Comparison of ENCODE assay signal across 10 cellular contexts in genomic region chr3:161413127-161413854, GRCh38. TPM values are rescaled to one million over a fixed set of nuclear protein-coding genes. Genes with fewer than 3 reads are reported as not detected.
DNase-seq lines count a peak whose midpoint lies in the region; ATAC-seq and TF ChIP-seq lines count a peak whose summit lies in the region.
"Had no signal": no experiment of that assay in that cellular context is flagged by ENCODE, and none has a peak within 500 bp of the region (broad histone marks: within the 10 kb centered on the region; RNA-seq: fewer than 3 reads in every experiment).

No MANE protein-coding gene starts in this region.

- no peak overlapping the region for H3K4me3 Mint-ChIP-seq in osteocyte (ENCODE audit: unreplicated experiment)
- H3K4me3 Mint-ChIP-seq in activated T-cell treated with anti-CD3 and anti-CD28 coated beads, Interleukin-2, amount 50 U/mL, for 72 hours: no peak overlapping the region
- H3K4me3 Mint-ChIP-seq: activated naive CD8-positive, alpha-beta T cell treated with anti-CD3 and anti-CD28 coated beads, Interleukin-2, amount 10 ng/mL, durations not matched to agents 7 days and 5 days had no signal

- peak overlapping the region; percentile 56 for H3K27ac Mint-ChIP-seq in osteocyte (ENCODE audit: unreplicated experiment)
- H3K27ac Mint-ChIP-seq in activated T-cell treated with anti-CD3 and anti-CD28 coated beads, Interleukin-2, amount 50 U/mL, for 72 hours: no peak overlapping the region
- H3K27ac Mint-ChIP-seq: activated naive CD8-positive, alpha-beta T cell treated with anti-CD3 and anti-CD28 coated beads, Interleukin-2, amount 10 ng/mL, durations not matched to agents 7 days and 5 days had no signal

- TF ChIP-seq CTCF in dorsolateral prefrontal cortex (IDR thresholded peaks at IDR 0.05 in 54 of 56, conservative IDR thresholded peaks at IDR 0.05 in 2 of 56; ENCODE audit: low read depth in 1 of 56, partially characterized antibody in 56 of 56): no peak
- peak; percentile 36 for TF ChIP-seq CTCF in osteocyte (IDR thresholded peaks at IDR 0.05)
- TF ChIP-seq CTCF in PC-9 (conservative IDR thresholded peaks at IDR 0.05): no peak

- ATAC-seq in GM19328 (IDR thresholded peaks at IDR 0.05; ENCODE audit: unreplicated experiment): peak; percentile 30
- no peak for ATAC-seq in activated T-cell treated with anti-CD3 and anti-CD28 coated beads, Interleukin-2, amount 50 U/mL, for 72 hours (replicated peaks in 1 of 2)

- H3K36me3 ChIP-seq in PC-9 (ENCODE audit: low read depth): no peaks in the 10 kb centered on the region
- H3K36me3 ChIP-seq: SJSA1 had no signal

- no peaks in the 10 kb centered on the region for H3K27me3 ChIP-seq in dorsolateral prefrontal cortex
- H3K27me3 ChIP-seq in PC-9 (ENCODE audit: insufficient read depth, low read depth): no peaks in the 10 kb centered on the region
- H3K27me3 ChIP-seq: SJSA1 had no signal

- H3K9me2 ChIP-seq in PC-9 (ENCODE audit: insufficient read depth): no peaks in the 10 kb centered on the region

- H3K9me3 ChIP-seq in PC-9 (ENCODE audit: insufficient read depth, low read depth): peaks cover 36% of the 10 kb centered on the region
- H3K9me3 ChIP-seq: SJSA1 had no signal

- intact Hi-C loops in dorsolateral prefrontal cortex (cut with DNase I) (no loop called here), PC-9 (cut with micrococcal nuclease; ENCODE audit: unreplicated experiment) (loop anchor here (5.0 kb wide), 1 partner anchor 966 kb away; the partner anchor contains the start of gene TRIM59)

- H3K27me3 Mint-ChIP-seq in osteocyte (ENCODE audit: unreplicated experiment): no peaks in the 10 kb centered on the region
- peaks cover 16% of the 10 kb centered on the region for H3K27me3 Mint-ChIP-seq in activated T-cell treated with anti-CD3 and anti-CD28 coated beads, Interleukin-2, amount 50 U/mL, for 72 hours (ENCODE audit: low read depth)

- peaks cover 42% of the 10 kb centered on the region for H3K4me1 ChIP-seq in PC-9 (replicated peaks; ENCODE audit: insufficient read depth)

- no peaks in the 10 kb centered on the region for H3K79me2 ChIP-seq in PC-9 (ENCODE audit: low read depth)

- H3K36me3 Mint-ChIP-seq in osteocyte (ENCODE audit: unreplicated experiment): no peaks in the 10 kb centered on the region
- peaks cover 2 to 3% of the 10 kb centered on the region in 2 donors for H3K36me3 Mint-ChIP-seq in activated T-cell treated with anti-CD3 and anti-CD28 coated beads, Interleukin-2, amount 50 U/mL, for 72 hours (ENCODE audit: insufficient read depth in 2 of 2)
- H3K36me3 Mint-ChIP-seq: activated naive CD8-positive, alpha-beta T cell treated with anti-CD3 and anti-CD28 coated beads, Interleukin-2, amount 10 ng/mL, durations not matched to agents 7 days and 5 days had no signal

- peak overlapping the region in 25 of 59 donors; percentile 3 to 72 (median 35) for H3K27ac ChIP-seq in dorsolateral prefrontal cortex
- H3K27ac ChIP-seq in PC-9: no peak overlapping the region
- H3K27ac ChIP-seq: SJSA1 had no signal

- POLR2A ChIA-PET in PC-9 (lab: Charles Lee; ENCODE audit: unreplicated experiment): no interaction called here

- peaks cover 43% of the 10 kb centered on the region for H3K4me1 Mint-ChIP-seq in osteocyte (ENCODE audit: unreplicated experiment)
- H3K4me1 Mint-ChIP-seq in activated T-cell treated with anti-CD3 and anti-CD28 coated beads, Interleukin-2, amount 50 U/mL, for 72 hours (ENCODE audit: low read depth): no peaks in the 10 kb centered on the region

- H3F3A ChIP-seq in PC-9 (ENCODE audit: insufficient read depth, low read depth): peaks cover 30% of the 10 kb centered on the region; the same call in 1 of the 2 replicates

- H3K4me3 ChIP-seq in dorsolateral prefrontal cortex: no peak overlapping the region
- H3K4me3 ChIP-seq in PC-9: no peak overlapping the region
- H3K4me3 ChIP-seq: SJSA1 had no signal

- CTCF ChIA-PET in PC-9 (lab: Charles Lee): no interaction called here

- H3K9me3 Mint-ChIP-seq in osteocyte (ENCODE audit: unreplicated experiment): no peaks in the 10 kb centered on the region
- peaks cover 0 to 2% of the 10 kb centered on the region in 2 donors for H3K9me3 Mint-ChIP-seq in activated T-cell treated with anti-CD3 and anti-CD28 coated beads, Interleukin-2, amount 50 U/mL, for 72 hours

- BruUV-seq in PC-9 (replicated peaks; lab: Mats Ljungman, UMichigan): no TSS peak

- no peak overlapping the region for H2AFZ ChIP-seq in PC-9

- no peak overlapping the region for H3K4me2 ChIP-seq in PC-9

- H4K20me1 ChIP-seq in PC-9 (ENCODE audit: insufficient read depth): no peaks in the 10 kb centered on the region

- DNase-seq in HT1080 (ENCODE audit: low read depth) (peak; percentile 39), dorsolateral prefrontal cortex (peak; percentile 9 to 82 (median 62)), osteocyte (ENCODE audit: extremely low spot score, unreplicated experiment) (no peak), GM19238 (ENCODE audit: insufficient read length, low spot score) (no peak), SIG-M5 (lab: John Stamatoyannopoulos, UW) (no peak), PC-9 (no peak)
- no peak for DNase-seq in activated T-cell treated with anti-CD3 and anti-CD28 coated beads, Interleukin-2, amount 50 U/mL, for 72 hours
- DNase-seq: activated naive CD8-positive, alpha-beta T cell treated with anti-CD3 and anti-CD28 coated beads, Interleukin-2, amount 10 ng/mL, durations not matched to agents 7 days and 5 days had no signal

RNA-seq across cellular contexts. Expression of gene SPTSSB, which starts 42.0 kb away (rescaled TPM):
- total RNA-seq in HT1080 (2014; rRNA removed; shearing (Covaris generic)): 0.23 TPM in 1 of 2 replicates, not detected in the other
- polyA plus RNA-seq in HT1080 (2015; cell fraction: cytosol; rRNA removed): 0.02 TPM in 1 of 2 replicates, not detected in the other
- not detected in 2 replicates for polyA plus RNA-seq in HT1080 (2015; cell fraction: nucleus; rRNA removed)
- total RNA-seq in dorsolateral prefrontal cortex (10 to 100 TPM in 102 of 120 experiments, 1 to 10 TPM in 18; 6.5 to 56.0 (median 24.3) TPM), osteocyte (not detected in 2 replicates), PC-9 (2021) (1.2 and 4.0 TPM in 2 replicates)
- total RNA-seq in activated T-cell treated with anti-CD3 and anti-CD28 coated beads, Interleukin-2, amount 50 U/mL, for 72 hours: not detected
- total RNA-seq: SJSA1 had no signal

Comparison
In these comparisons a context has a peak if more than half of its experiments do, and no peak if none do; other contexts are left out.
1. DNase-seq: peak in HT1080 (single experiment) and dorsolateral prefrontal cortex (10 of 10); none in osteocyte (single experiment), GM19238 (single experiment), SIG-M5 (single experiment), PC-9 (0 of 2) and activated T-cell treated with anti-CD3 and anti-CD28 coated beads, Interleukin-2, amount 50 U/mL, for 72 hours (0 of 2).